Comparison of ENCODE assay signal across 37 cellular contexts in genomic region chrX:137278825-137279224, GRCh38.
"Had no signal": no experiment of that assay in that cellular context is flagged by ENCODE, and none has a peak within 500 bp of the region (broad histone marks: within the 10 kb centered on the region; RNA-seq: fewer than 3 reads in every experiment).

No MANE protein-coding gene starts in this region.

- ATAC-seq: activated CD8-positive, alpha-beta T cell treated with anti-CD3 and anti-CD28 coated beads for 36 hours; activated naive CD4-positive, alpha-beta T cell treated with anti-CD3 and anti-CD28 coated beads, Interleukin-2, amount 50 U/mL, for 72 hours; activated T-cell treated with anti-CD3 and anti-CD28 coated beads, Interleukin-2, amount 50 U/mL, for 4 hours; activated T-cell treated with anti-CD3 and anti-CD28 coated beads, Interleukin-2, amount 50 U/mL, for 72 hours; activated T-helper 17 cell treated with anti-CD3 and anti-CD28 coated beads, Interleukin-2, amount 50 U/mL, for 72 hours had no signal

- H3K4me3 ChIP-seq: adrenal gland, cardiac muscle cell, colonic mucosa had no signal

- H3K27me3 Mint-ChIP-seq: activated B cell treated with CpG ODN at 0.5 μM for 24 hours; activated CD4-positive, alpha-beta T cell treated with anti-CD3 and anti-CD28 coated beads, Interleukin-2, amount 10 ng/mL, durations not matched to agents 24 days and 14 days; activated naive CD8-positive, alpha-beta T cell treated with anti-CD3 and anti-CD28 coated beads for 36 hours; brain had no signal

- H3K9me3 Mint-ChIP-seq: activated B cell treated with CpG ODN at 0.5 μM for 24 hours; activated CD4-positive, alpha-beta memory T cell treated with anti-CD3 and anti-CD28 coated beads for 36 hours; activated CD4-positive, alpha-beta T cell treated with anti-CD3 and anti-CD28 coated beads, Interleukin-2, amount 10 ng/mL, durations not matched to agents 24 days and 14 days; activated CD8-positive, alpha-beta T cell treated with anti-CD3 and anti-CD28 coated beads for 36 hours; activated naive CD4-positive, alpha-beta T cell treated with anti-CD3 and anti-CD28 coated beads for 36 hours; activated naive CD4-positive, alpha-beta T cell treated with anti-CD3 and anti-CD28 coated beads, Interleukin-2, amount 50 U/mL, for 72 hours; activated naive CD8-positive, alpha-beta T cell treated with anti-CD3 and anti-CD28 coated beads for 36 hours; activated T-cell treated with anti-CD3 and anti-CD28 coated beads, Interleukin-2, amount 50 U/mL, for 4 hours; activated T-cell treated with anti-CD3 and anti-CD28 coated beads, Interleukin-2, amount 50 U/mL, for 72 hours; activated T-helper 1 cell treated with anti-CD3 and anti-CD28 coated beads, Interleukin-12 subunit alpha, Interleukin-12 subunit beta, Interleukin-2, Interleukin-4 antibody, amounts not matched to agents 30 ng/mL and 10 ng/mL and 1 ng/mL, durations not matched to agents 14 hours and 24 hours and 36 hours; activated T-helper 17 cell treated with anti-CD3 and anti-CD28 coated beads, Interleukin-2, amount 50 U/mL, for 72 hours; brain; central memory CD8-positive, alpha-beta T cell; T-helper 2 cell treated with Interferon-gamma antibody and Interleukin-4, amounts not matched to agents 5 μg/mL and 100 μg/mL, for 36 hours had no signal

- H3K4me1 ChIP-seq: adrenal gland, colonic mucosa had no signal

- H3K9me3 ChIP-seq: adrenal gland, colonic mucosa had no signal

- H3K4me3 Mint-ChIP-seq: activated B cell treated with CpG ODN at 0.5 μM for 24 hours; activated CD4-positive, alpha-beta memory T cell treated with anti-CD3 and anti-CD28 coated beads for 36 hours; activated CD4-positive, alpha-beta T cell treated with anti-CD3 and anti-CD28 coated beads, Interleukin-2, amount 10 ng/mL, durations not matched to agents 24 days and 14 days; activated CD8-positive, alpha-beta T cell treated with anti-CD3 and anti-CD28 coated beads for 36 hours; activated naive CD4-positive, alpha-beta T cell treated with anti-CD3 and anti-CD28 coated beads for 36 hours; activated naive CD8-positive, alpha-beta T cell treated with anti-CD3 and anti-CD28 coated beads for 36 hours; activated T-cell treated with anti-CD3 and anti-CD28 coated beads, Interleukin-2, amount 50 U/mL, for 4 hours; activated T-cell treated with anti-CD3 and anti-CD28 coated beads, Interleukin-2, amount 50 U/mL, for 72 hours; activated T-helper 1 cell treated with anti-CD3 and anti-CD28 coated beads, Interleukin-12 subunit alpha, Interleukin-12 subunit beta, Interleukin-2, Interleukin-4 antibody, amounts not matched to agents 30 ng/mL and 10 ng/mL and 1 ng/mL, durations not matched to agents 14 hours and 24 hours and 36 hours; activated T-helper 17 cell treated with anti-CD3 and anti-CD28 coated beads, Interleukin-2, amount 50 U/mL, for 72 hours; brain; central memory CD8-positive, alpha-beta T cell; T-helper 2 cell treated with Interferon-gamma antibody and Interleukin-4, amounts not matched to agents 5 μg/mL and 100 μg/mL, for 36 hours had no signal

- H3K27me3 ChIP-seq: cardiac muscle cell, colonic mucosa had no signal

- FAIRE-seq: bronchial epithelial cell, TTC549 had no signal

- H3K27ac ChIP-seq: adrenal gland, cardiac muscle cell, colonic mucosa, VCaP had no signal

- H3K4me1 Mint-ChIP-seq: activated B cell treated with CpG ODN at 0.5 μM for 24 hours; activated CD4-positive, alpha-beta T cell treated with anti-CD3 and anti-CD28 coated beads, Interleukin-2, amount 10 ng/mL, durations not matched to agents 24 days and 14 days; activated naive CD8-positive, alpha-beta T cell treated with anti-CD3 and anti-CD28 coated beads for 36 hours; activated T-helper 17 cell treated with anti-CD3 and anti-CD28 coated beads, Interleukin-2, amount 50 U/mL, for 72 hours; central memory CD8-positive, alpha-beta T cell had no signal

- DNase-seq: activated B cell treated with CpG ODN at 0.5 μM for 24 hours; activated CD4-positive, alpha-beta memory T cell treated with anti-CD3 and anti-CD28 coated beads for 36 hours; activated CD4-positive, alpha-beta T cell treated with anti-CD3 and anti-CD28 coated beads for 4 hours; activated CD4-positive, alpha-beta T cell treated with anti-CD3 and anti-CD28 coated beads, Interleukin-2, amount 10 ng/mL, durations not matched to agents 24 days and 14 days; activated CD4-positive, alpha-beta T cell treated with anti-CD3 and anti-CD28 coated beads, Interleukin-2, amount 50 U/mL, for 1 hour; activated CD4-positive, alpha-beta T cell treated with anti-CD3 and anti-CD28 coated beads, Interleukin-2, amount 50 U/mL, for 4 hours; activated CD4-positive, CD25-positive, alpha-beta regulatory T cell treated with anti-CD3 and anti-CD28 coated beads, Interleukin-2, amount 50 U/mL, for 72 hours; activated CD8-positive, alpha-beta memory T cell treated with anti-CD3 and anti-CD28 coated beads, Interleukin-2, amount 50 U/mL, for 4 hours; activated CD8-positive, alpha-beta T cell treated with anti-CD3 and anti-CD28 coated beads for 36 hours; activated effector memory CD4-positive, alpha-beta T cell treated with anti-CD3 and anti-CD28 coated beads, Interleukin-2, amount 50 U/mL, for 16 hours; activated gamma-delta T cell treated with Interleukin-2 at 50 U/mL for 16 hours; activated naive CD4-positive, alpha-beta T cell; activated naive CD4-positive, alpha-beta T cell treated with anti-CD3 and anti-CD28 coated beads for 36 hours; activated naive CD4-positive, alpha-beta T cell treated with anti-CD3 and anti-CD28 coated beads, Interleukin-2, amount 50 U/mL, for 16 hours; activated naive CD8-positive, alpha-beta T cell treated with anti-CD3 and anti-CD28 coated beads for 36 hours; activated T-cell treated with anti-CD3 and anti-CD28 coated beads for 4 hours; activated T-cell treated with anti-CD3 and anti-CD28 coated beads, Interleukin-2, amount 50 U/mL, for 1 hour; activated T-cell treated with anti-CD3 and anti-CD28 coated beads, Interleukin-2, amount 50 U/mL, for 4 hours; activated T-cell treated with anti-CD3 and anti-CD28 coated beads, Interleukin-2, amount 50 U/mL, for 72 hours; adrenal gland; amniotic stem cell; aorta; caudate nucleus; cerebellar nuclear complex; colonic mucosa; cortex of kidney; T-helper 9 cell had no signal

- H3K36me3 ChIP-seq: adrenal gland, cardiac muscle cell, colonic mucosa had no signal

- H3K27ac Mint-ChIP-seq: activated B cell treated with CpG ODN at 0.5 μM for 24 hours; activated CD4-positive, alpha-beta memory T cell treated with anti-CD3 and anti-CD28 coated beads for 36 hours; activated CD4-positive, alpha-beta T cell treated with anti-CD3 and anti-CD28 coated beads, Interleukin-2, amount 10 ng/mL, durations not matched to agents 24 days and 14 days; activated CD8-positive, alpha-beta T cell treated with anti-CD3 and anti-CD28 coated beads for 36 hours; activated naive CD4-positive, alpha-beta T cell treated with anti-CD3 and anti-CD28 coated beads for 36 hours; activated naive CD4-positive, alpha-beta T cell treated with anti-CD3 and anti-CD28 coated beads, Interleukin-2, amount 50 U/mL, for 72 hours; activated naive CD8-positive, alpha-beta T cell treated with anti-CD3 and anti-CD28 coated beads for 36 hours; activated T-cell treated with anti-CD3 and anti-CD28 coated beads, Interleukin-2, amount 50 U/mL, for 72 hours; activated T-helper 1 cell treated with anti-CD3 and anti-CD28 coated beads, Interleukin-12 subunit alpha, Interleukin-12 subunit beta, Interleukin-2, Interleukin-4 antibody, amounts not matched to agents 30 ng/mL and 10 ng/mL and 1 ng/mL, durations not matched to agents 14 hours and 24 hours and 36 hours; activated T-helper 17 cell treated with anti-CD3 and anti-CD28 coated beads, Interleukin-2, amount 50 U/mL, for 72 hours; brain; T-helper 2 cell treated with Interferon-gamma antibody and Interleukin-4, amounts not matched to agents 5 μg/mL and 100 μg/mL, for 36 hours had no signal

- H3K36me3 Mint-ChIP-seq: activated CD4-positive, alpha-beta memory T cell treated with anti-CD3 and anti-CD28 coated beads for 36 hours; activated naive CD4-positive, alpha-beta T cell treated with anti-CD3 and anti-CD28 coated beads, Interleukin-2, amount 50 U/mL, for 72 hours; activated naive CD8-positive, alpha-beta T cell treated with anti-CD3 and anti-CD28 coated beads for 36 hours; brain had no signal
